ENCODE assay signal across 1 cellular context in genomic region chr3:8212794-8213193, GRCh38.
TF ChIP-seq lines count a peak whose summit lies in the region.

No MANE protein-coding gene starts in this region.

TF ChIP-seq in GM23338, 12 proteins besides CTCF, POLR2A, EP300 and RAD21 (continued from another document):
- TF ChIP-seq REST (IDR thresholded peaks at IDR 0.05; ENCODE audit: unreplicated experiment) (no peak), CREB1 (CRISPR knock-in tag; IDR thresholded peaks at IDR 0.05; ENCODE audit: low read depth) (no peak), ETS1 (IDR thresholded peaks at IDR 0.05) (no peak), EZH2phosphoT487 (IDR thresholded peaks at IDR 0.05; ENCODE audit: unreplicated experiment) (no peak), STAT1 (IDR thresholded peaks at IDR 0.05; ENCODE audit: unreplicated experiment) (no peak), NANOG (IDR thresholded peaks at IDR 0.05; ENCODE audit: borderline replicate concordance) (no peak), ZNF114 (CRISPR knock-in tag; IDR thresholded peaks at IDR 0.05) (no peak)
TF ChIP-seq in GM23338: peak in this region for 0.
